In genomic region chr4:38759077-38759789, GRCh38 we compare ENCODE assay signal across 8 cellular contexts. TPM values are rescaled to one million over a fixed set of nuclear protein-coding genes. Genes with fewer than 3 reads are reported as not detected.
A peak's percentile ranks its signal among the peaks of the same experiment; 100 is the strongest.
DNase-seq lines count a peak whose midpoint lies in the region; ATAC-seq and TF ChIP-seq lines count a peak whose summit lies in the region.

No MANE protein-coding gene starts in this region.

- no peak for TF ChIP-seq POLR2A in gastroesophageal sphincter (IDR thresholded peaks at IDR 0.05)
- TF ChIP-seq POLR2A in tibial nerve (IDR thresholded peaks at IDR 0.05) = peak in 1 of 2 donors; percentile 47

- H3K4me3 ChIP-seq in AG09309 (ENCODE audit: control insufficient read depth, low read depth, low read length) = no peak overlapping the region
- H3K4me3 ChIP-seq in GM23338 = no peak overlapping the region
- no peak overlapping the region for H3K4me3 ChIP-seq in RWPE2 (ENCODE audit: severe bottlenecking)
- no peak overlapping the region for H3K4me3 ChIP-seq in gastroesophageal sphincter
- no peak overlapping the region for H3K4me3 ChIP-seq in tibial nerve

- H2AFZ ChIP-seq in GM23338 = peak overlapping the region; percentile 88; the same call in 1 of the 2 replicates

- 0% methylated on average over 2 to 4 of the region's 8 CpGs for WGBS in gastroesophageal sphincter (ENCODE audit: low coverage in 1 of 2), 2 donors
- 2 to 4% methylated on average over 8 of the region's 8 CpGs for WGBS in tibial nerve, 2 donors

- H3K9me3 Mint-ChIP-seq in GM23338 = no peaks in the 10 kb centered on the region

- H3K27me3 ChIP-seq in GM23338 (ENCODE audit: insufficient read depth) (no peaks in the 10 kb centered on the region), RWPE2 (ENCODE audit: insufficient read depth, poor library complexity, severe bottlenecking) (no peaks in the 10 kb centered on the region), gastroesophageal sphincter (no peaks in the 10 kb centered on the region), tibial nerve (no peaks in the 10 kb centered on the region)

- ATAC-seq in GM23338 (peak; percentile 89), RWPE2 (ENCODE audit: low read depth) (peak; percentile 73; the same call in 2 of the 3 replicates), gastroesophageal sphincter (peak; percentile 72), omental fat pad (ENCODE audit: low FRiP score) (peak; percentile 79), HG03469 (IDR thresholded peaks at IDR 0.05; ENCODE audit: unreplicated experiment) (no peak)

- no peaks in the 10 kb centered on the region for H4K20me1 ChIP-seq in GM23338 (replicated peaks; ENCODE audit: insufficient read depth)

- no peak overlapping the region for H3K4me2 ChIP-seq in GM23338

- TF ChIP-seq CTCF in AG09309 (IDR thresholded peaks at IDR 0.05; ENCODE audit: control insufficient read depth, insufficient read depth, low read depth, low read length, missing control alignments) = peak; percentile 60
- TF ChIP-seq CTCF in GM23338 (conservative IDR thresholded peaks at IDR 0.05; ENCODE audit: low read depth in 2 of 2) = peak; percentile 82 to 89
- TF ChIP-seq CTCF in RWPE2 (IDR thresholded peaks at IDR 0.05; ENCODE audit: poor library complexity, severe bottlenecking) = peak; percentile 87
- TF ChIP-seq CTCF in gastroesophageal sphincter (IDR thresholded peaks at IDR 0.05) = peak; percentile 62 to 76 (median 72)
- peak in 1 of 3 donors; percentile 13 for TF ChIP-seq CTCF in omental fat pad (IDR thresholded peaks at IDR 0.05)
- peak; percentile 70 to 83 (median 76) for TF ChIP-seq CTCF in tibial nerve (IDR thresholded peaks at IDR 0.05)

- no peaks in the 10 kb centered on the region for H3K79me2 ChIP-seq in GM23338 (replicated peaks; ENCODE audit: insufficient read depth)

- H3K36me3 ChIP-seq in GM23338 (ENCODE audit: insufficient read depth) (no peaks in the 10 kb centered on the region), RWPE2 (ENCODE audit: low read depth) (no peaks in the 10 kb centered on the region), gastroesophageal sphincter (no peaks in the 10 kb centered on the region), tibial nerve (no peaks in the 10 kb centered on the region)

- no peak overlapping the region for H3K27ac Mint-ChIP-seq in GM23338

- H3K4me3 Mint-ChIP-seq in GM23338 = no peak overlapping the region

- no peaks in the 10 kb centered on the region for H3K9me2 ChIP-seq in GM23338 (ENCODE audit: insufficient read depth)

- H3K4me1 ChIP-seq in GM23338 (ENCODE audit: insufficient read depth) (no peaks in the 10 kb centered on the region), RWPE2 (ENCODE audit: insufficient read depth, poor library complexity, severe bottlenecking) (no peaks in the 10 kb centered on the region), gastroesophageal sphincter (peaks cover 0 to 6% (median 3%) of the 10 kb centered on the region in 3 donors), tibial nerve (peaks cover 0 to 35% (median 19%) of the 10 kb centered on the region in 4 donors)

- no peak overlapping the region for H3K27ac ChIP-seq in GM23338 (ENCODE audit: low read depth)
- no peak overlapping the region for H3K27ac ChIP-seq in RWPE2 (ENCODE audit: poor library complexity, severe bottlenecking)
- H3K27ac ChIP-seq in gastroesophageal sphincter = peak overlapping the region in 3 of 4 donors; percentile 15 to 46 (median 44)
- H3K27ac ChIP-seq in tibial nerve = peak overlapping the region; percentile 65 to 90 (median 79)

- no peak for DNase-seq in AG09309 (ENCODE audit: low read depth)
- peak; percentile 74 for DNase-seq in GM23338 (ENCODE audit: low spot score)
- no peak for DNase-seq in RWPE2 (ENCODE audit: low spot score)
- peak; percentile 66 for DNase-seq in activated naive CD4-positive, alpha-beta T cell treated with Interleukin-2 at 50 U/mL for 16 hours
- peak; percentile 28 for DNase-seq in omental fat pad (ENCODE audit: low spot score)
- DNase-seq in tibial nerve (ENCODE audit: low spot score in 2 of 2) = peak; percentile 61 to 74

- H3K36me3 Mint-ChIP-seq in GM23338 (ENCODE audit: low read depth) = no peaks in the 10 kb centered on the region

- peaks cover 3% of the 10 kb centered on the region for H3K27me3 Mint-ChIP-seq in GM23338 (ENCODE audit: insufficient read depth, low read depth, poor library complexity)

- H3F3A ChIP-seq in GM23338 (replicated peaks; ENCODE audit: low read depth) = no peaks in the 10 kb centered on the region

- TF ChIP-seq EP300 in gastroesophageal sphincter (IDR thresholded peaks at IDR 0.05) (no peak), tibial nerve (IDR thresholded peaks at IDR 0.05) (peak; percentile 62 to 92)

- peaks cover 5% of the 10 kb centered on the region; the same call in 1 of the 3 replicates for H3K4me1 Mint-ChIP-seq in GM23338

- H3K9me3 ChIP-seq in RWPE2 (ENCODE audit: severe bottlenecking) (no peaks in the 10 kb centered on the region), gastroesophageal sphincter (no peaks in the 10 kb centered on the region), tibial nerve (no peaks in the 10 kb centered on the region)

TF ChIP-seq in GM23338, 12 proteins besides CTCF, POLR2A, EP300 and RAD21 (continues in another document):
- TF ChIP-seq ZNF331 (CRISPR knock-in tag; IDR thresholded peaks at IDR 0.05; ENCODE audit: low read depth) (no peak), STAT1 (IDR thresholded peaks at IDR 0.05; ENCODE audit: unreplicated experiment) (no peak), NANOG (IDR thresholded peaks at IDR 0.05; ENCODE audit: borderline replicate concordance) (no peak), JUNB (IDR thresholded peaks at IDR 0.05; ENCODE audit: unreplicated experiment) (no peak), ZNF462 (CRISPR knock-in tag; IDR thresholded peaks at IDR 0.05) (no peak)

RNA-seq across cellular contexts. Expression of gene TLR10, which starts 23.6 kb away (rescaled TPM):
- total RNA-seq in GM23338 (2014; rRNA removed; shearing (Covaris generic)) = 0.14 TPM in 1 of 2 replicates, not detected in the other
- 0.10 TPM in 1 of 2 replicates, not detected in the other for polyA plus RNA-seq in GM23338 (2016; fragmentation: Nextera tagmentation; extraction: Ambion mirVana)
- total RNA-seq in gastroesophageal sphincter (under 1 TPM in 1 of 4 donors, not detected in 3; 0.27 TPM), omental fat pad (1 to 10 TPM in 1 of 4 donors, under 1 TPM in 3; 0.12 to 2.5 (median 0.33) TPM), tibial nerve (under 1 TPM in 2 of 4 donors, not detected in 2; under 0.01 to 0.22 TPM)

RNA-seq across cellular contexts. Expression of gene TLR1, which starts 45.4 kb away (rescaled TPM):
- 0.07 TPM in 1 of 2 replicates, not detected in the other for total RNA-seq in GM23338 (2014; rRNA removed; shearing (Covaris generic))
- not detected in 2 replicates for polyA plus RNA-seq in GM23338 (2016; fragmentation: Nextera tagmentation; extraction: Ambion mirVana)
- total RNA-seq in gastroesophageal sphincter (10 to 100 TPM in 3 of 4 donors, 1 to 10 TPM in 1; 4.7 to 16.2 (median 11.9) TPM), omental fat pad (10 to 100 TPM; 17.0 to 35.8 (median 27.1) TPM), tibial nerve (10 to 100 TPM; 15.7 to 29.7 (median 22.8) TPM)

Comparison
In these comparisons a context has a peak if more than half of its experiments do, and no peak if none do; other contexts are left out.
1. DNase-seq: peak in GM23338 (single experiment), activated naive CD4-positive, alpha-beta T cell treated with Interleukin-2 at 50 U/mL for 16 hours (single experiment), omental fat pad (single experiment) and tibial nerve (2 of 2); none in AG09309 (single experiment) and RWPE2 (single experiment).
2. H3K27ac ChIP-seq: peak in gastroesophageal sphincter (3 of 4) and tibial nerve (4 of 4); none in GM23338 (single experiment) and RWPE2 (single experiment).